ENCODE assay signal across 21 cellular contexts in genomic region chr20:7432612-7433011, GRCh38.
"Had no signal": no experiment of that assay in that cellular context is flagged by ENCODE, and none has a peak within 500 bp of the region (broad histone marks: within the 10 kb centered on the region; RNA-seq: fewer than 3 reads in every experiment).

No MANE protein-coding gene starts in this region.

- H3K9me3 Mint-ChIP-seq: mesothelial cell of epicardium had no signal

- DNase-seq: cortex of kidney; effector memory CD8-positive, alpha-beta T cell; kidney; mesenchymal stem cell; mucosa of descending colon; naive B cell; pancreas; sigmoid colon; stimulated activated CD4-positive, alpha-beta T cell treated with anti-CD3 and anti-CD28 coated beads, Interleukin-2, amount 100 ng/mL, for 24 hours; stimulated activated CD4-positive, alpha-beta T cell treated with anti-CD3 and anti-CD28 coated beads, Interleukin-4, amount 100 ng/mL, for 24 hours; stimulated activated naive CD4-positive, alpha-beta T cell treated with Interleukin-2 at 50 U/mL for 16 hours; stomach; thyroid gland; trophoblast cell had no signal

- FAIRE-seq: endometrium had no signal

- H3K27ac ChIP-seq: neutrophil, pancreas, right atrium auricular region, sigmoid colon, stomach, thyroid gland had no signal

- H3K36me3 Mint-ChIP-seq: mesothelial cell of epicardium; naive B cell; natural killer cell treated with Interleukin-12 subunit alpha and Interleukin-12 subunit beta and Interleukin-15 and Interleukin-18, amount 100 ng/mL, for 72 hours; stimulated activated effector memory CD8-positive, alpha-beta T cell treated with anti-CD3 and anti-CD28 coated beads, Interleukin-12 subunit alpha, Interleukin-12 subunit beta, amount 100 ng/mL, for 72 hours had no signal

- H3K9me3 ChIP-seq: mucosa of descending colon, neutrophil, pancreas, right atrium auricular region, sigmoid colon, stomach, thyroid gland had no signal

- H3K27ac Mint-ChIP-seq: effector memory CD8-positive, alpha-beta T cell; mesothelial cell of epicardium; naive B cell; natural killer cell treated with Interleukin-12 subunit alpha and Interleukin-12 subunit beta and Interleukin-15 and Interleukin-18, amount 100 ng/mL, for 72 hours; stimulated activated effector memory CD8-positive, alpha-beta T cell treated with anti-CD3 and anti-CD28 coated beads, Interleukin-12 subunit alpha, Interleukin-12 subunit beta, amount 100 ng/mL, for 72 hours had no signal

- ATAC-seq: effector memory CD8-positive, alpha-beta T cell; left lobe of liver; mucosa of descending colon; natural killer cell treated with Interleukin-12 subunit alpha and Interleukin-12 subunit beta and Interleukin-15 and Interleukin-18, amount 100 ng/mL, for 72 hours; pancreas; stimulated activated effector memory CD8-positive, alpha-beta T cell treated with anti-CD3 and anti-CD28 coated beads, Interleukin-12 subunit alpha, Interleukin-12 subunit beta, amount 100 ng/mL, for 72 hours had no signal

- H3K4me3 Mint-ChIP-seq: effector memory CD8-positive, alpha-beta T cell; mesothelial cell of epicardium; naive B cell; natural killer cell treated with Interleukin-12 subunit alpha and Interleukin-12 subunit beta and Interleukin-15 and Interleukin-18, amount 100 ng/mL, for 72 hours; stimulated activated effector memory CD8-positive, alpha-beta T cell treated with anti-CD3 and anti-CD28 coated beads, Interleukin-12 subunit alpha, Interleukin-12 subunit beta, amount 100 ng/mL, for 72 hours had no signal

- H3K4me1 Mint-ChIP-seq: mesothelial cell of epicardium; naive B cell; stimulated activated effector memory CD8-positive, alpha-beta T cell treated with anti-CD3 and anti-CD28 coated beads, Interleukin-12 subunit alpha, Interleukin-12 subunit beta, amount 100 ng/mL, for 72 hours had no signal

- H3K27me3 ChIP-seq: neutrophil, pancreas, right atrium auricular region, sigmoid colon, stomach, thyroid gland had no signal

- H3K4me3 ChIP-seq: mucosa of descending colon, pancreas, right atrium auricular region, sigmoid colon, stomach, thyroid gland had no signal

- H3K4me1 ChIP-seq: pancreas, right atrium auricular region, sigmoid colon, stomach, thyroid gland had no signal

- H3K27me3 Mint-ChIP-seq: effector memory CD8-positive, alpha-beta T cell; naive B cell; natural killer cell treated with Interleukin-12 subunit alpha and Interleukin-12 subunit beta and Interleukin-15 and Interleukin-18, amount 100 ng/mL, for 72 hours had no signal

- H3K36me3 ChIP-seq: neutrophil, pancreas, right atrium auricular region, sigmoid colon, stomach, thyroid gland had no signal
